28 cellular contexts compared by ENCODE assay signal in genomic region chr9:81622471-81623245, GRCh38.
DNase-seq lines count a peak whose midpoint lies in the region; ATAC-seq, FAIRE-seq and TF ChIP-seq lines count a peak whose summit lies in the region.
"Had no signal": no experiment of that assay in that cellular context is flagged by ENCODE, and none has a peak within 500 bp of the region (broad histone marks: within the 10 kb centered on the region; RNA-seq: fewer than 3 reads in every experiment).

No MANE protein-coding gene starts in this region.

- no peak overlapping the region for H3K27ac Mint-ChIP-seq in stimulated activated memory B cell treated with anti-CD40 and anti-IgM and Interleukin-4, amounts not matched to agents 10 μg/mL and 1 μg/mL and 100 μg/mL, for 72 hours
- H3K27ac Mint-ChIP-seq: CD4-positive, alpha-beta T cell; stimulated activated naive CD8-positive, alpha-beta T cell treated with anti-CD3 and anti-CD28 coated beads, Interleukin-15, amount 100 ng/mL, for 72 hours had no signal

- peaks cover 2% of the 10 kb centered on the region for H3K36me3 ChIP-seq in mesendoderm (ENCODE audit: control insufficient read depth, insufficient read depth, low read length)
- H3K36me3 ChIP-seq in kidney (ENCODE audit: control insufficient read depth in 1 of 2, insufficient read depth in 2 of 2, low read length in 2 of 2), result no peaks in the 10 kb centered on the region
- H3K36me3 ChIP-seq: breast epithelium had no signal

- WGBS in mesendoderm (ENCODE audit: extremely low coverage, insufficient coverage, low lambda C conversion rate), result no CpG with 5 or more reads among the region's 13 CpGs

- H3K36me3 Mint-ChIP-seq in stimulated activated memory B cell treated with anti-CD40 and anti-IgM and Interleukin-4, amounts not matched to agents 10 μg/mL and 1 μg/mL and 100 μg/mL, for 72 hours, result peaks cover 53% of the 10 kb centered on the region

- no peak overlapping the region for H3K56ac ChIP-seq in mesendoderm (ENCODE audit: low read length)

- intact Hi-C loops in kidney (cut with DNase I), result no loop called here

- no peak overlapping the region for H2BK120ac ChIP-seq in mesendoderm (ENCODE audit: low read depth, low read length)

- no peak overlapping the region for H2BK15ac ChIP-seq in mesendoderm (replicated peaks; ENCODE audit: low read depth)

- H2BK5ac ChIP-seq in mesendoderm (ENCODE audit: low read length), result no peak overlapping the region

- H3K79me1 ChIP-seq in mesendoderm (ENCODE audit: low read length), result peaks cover 11% of the 10 kb centered on the region

- ATAC-seq in stimulated activated memory B cell treated with anti-CD40 and anti-IgM and Interleukin-4, amounts not matched to agents 10 μg/mL and 1 μg/mL and 100 μg/mL, for 72 hours, result peak; percentile 27
- no peak for ATAC-seq in HG03342 (IDR thresholded peaks at IDR 0.05; ENCODE audit: unreplicated experiment)
- ATAC-seq: left lobe of liver; pancreas; stimulated activated naive CD8-positive, alpha-beta T cell treated with anti-CD3 and anti-CD28 coated beads, Interleukin-15, amount 100 ng/mL, for 72 hours had no signal

- H3K4me2 ChIP-seq in mesendoderm (ENCODE audit: low read length), result no peak overlapping the region

- H3K27ac ChIP-seq in mesendoderm (ENCODE audit: low read depth, low read length) (peak overlapping the region; percentile 72), kidney (ENCODE audit: low read depth in 2 of 2, low read length in 2 of 2) (no peak overlapping the region)
- H3K27ac ChIP-seq: pancreas had no signal

- no peak overlapping the region for H4K8ac ChIP-seq in mesendoderm (ENCODE audit: low read depth, low read length)

- H3K4me1 ChIP-seq in mesendoderm (ENCODE audit: control insufficient read depth, low read depth, low read length) (peaks cover 14% of the 10 kb centered on the region), kidney (ENCODE audit: control insufficient read depth in 1 of 2, insufficient read depth in 1 of 2, low read depth in 1 of 2, low read length in 2 of 2) (no peaks in the 10 kb centered on the region)
- H3K4me1 ChIP-seq: breast epithelium, pancreas had no signal

- TF ChIP-seq CTCF in kidney (IDR thresholded peaks at IDR 0.05; ENCODE audit: borderline replicate concordance, extremely low read depth, insufficient read depth), result no peak

- no peak overlapping the region for H4K5ac ChIP-seq in mesendoderm (ENCODE audit: low read length)

- H3K4me3 ChIP-seq in mesendoderm (ENCODE audit: low read length) (no peak overlapping the region), kidney (ENCODE audit: low read length in 2 of 2) (no peak overlapping the region)
- H3K4me3 ChIP-seq: breast epithelium, pancreas, tibial nerve had no signal

- H3K9me3 ChIP-seq in kidney (ENCODE audit: control insufficient read depth in 1 of 2, low read length in 2 of 2), result no peaks in the 10 kb centered on the region
- H3K9me3 ChIP-seq: breast epithelium, pancreas, tibial nerve had no signal

- no peaks in the 10 kb centered on the region for H3K9me3 Mint-ChIP-seq in stimulated activated memory B cell treated with anti-CD40 and anti-IgM and Interleukin-4, amounts not matched to agents 10 μg/mL and 1 μg/mL and 100 μg/mL, for 72 hours
- H3K9me3 Mint-ChIP-seq: CD4-positive, alpha-beta T cell; naive B cell; stimulated activated naive CD8-positive, alpha-beta T cell treated with anti-CD3 and anti-CD28 coated beads, Interleukin-15, amount 100 ng/mL, for 72 hours had no signal

- no peaks in the 10 kb centered on the region for H3K27me3 Mint-ChIP-seq in stimulated activated memory B cell treated with anti-CD40 and anti-IgM and Interleukin-4, amounts not matched to agents 10 μg/mL and 1 μg/mL and 100 μg/mL, for 72 hours
- H3K27me3 Mint-ChIP-seq: CD4-positive, alpha-beta T cell; naive B cell had no signal

- peaks cover 40% of the 10 kb centered on the region for H3K4me1 Mint-ChIP-seq in stimulated activated memory B cell treated with anti-CD40 and anti-IgM and Interleukin-4, amounts not matched to agents 10 μg/mL and 1 μg/mL and 100 μg/mL, for 72 hours

- no peak overlapping the region for H3K4me3 Mint-ChIP-seq in stimulated activated memory B cell treated with anti-CD40 and anti-IgM and Interleukin-4, amounts not matched to agents 10 μg/mL and 1 μg/mL and 100 μg/mL, for 72 hours
- H3K4me3 Mint-ChIP-seq: CD4-positive, alpha-beta T cell; stimulated activated naive CD8-positive, alpha-beta T cell treated with anti-CD3 and anti-CD28 coated beads, Interleukin-15, amount 100 ng/mL, for 72 hours had no signal

- DNase-seq in NCI-H1436 (lab: John Stamatoyannopoulos, UW) (peak; percentile 14), NCI-H1436 treated with DMSO at 0.1 percent for 48 hours (lab: John Stamatoyannopoulos, UW) (no peak), NCI-H2081 treated with DMSO at 0.1 percent for 48 hours (lab: John Stamatoyannopoulos, UW) (peak; percentile 60), mesendoderm (no peak), kidney (no peak)
- no peak for DNase-seq in stimulated activated CD4-positive, alpha-beta T cell treated with anti-CD3 and anti-CD28 coated beads, Interleukin-4, amount 100 ng/mL, for 1 hour
- DNase-seq: 8988T; activated CD8-positive, alpha-beta memory T cell treated with anti-CD3 and anti-CD28 coated beads for 24 hours; activated naive CD4-positive, alpha-beta T cell treated with Interleukin-2 at 50 U/mL for 16 hours; activated T-cell treated with anti-CD3 and anti-CD28 coated beads, Interleukin-2, amount 50 U/mL, for 1 hour; CD4-positive, alpha-beta T cell; DMS 273 treated with DMSO at 0.1 percent for 48 hours; effector memory CD4-positive, alpha-beta T cell; foreskin fibroblast; GOT3; mesenchymal stem cell; naive B cell; NCI-H2029 treated with DMSO at 0.1 percent for 48 hours; pancreas; stimulated activated naive CD8-positive, alpha-beta T cell treated with anti-CD3 and anti-CD28 coated beads, Interleukin-15, amount 100 ng/mL, for 72 hours had no signal

- H3K23ac ChIP-seq in mesendoderm (ENCODE audit: low read length), result no peak overlapping the region

- no peak overlapping the region for H3K4ac ChIP-seq in mesendoderm (ENCODE audit: low read depth, low read length)

- H3K9ac ChIP-seq in mesendoderm (ENCODE audit: low read length) (no peak overlapping the region), kidney (ENCODE audit: low read length in 2 of 2) (no peak overlapping the region)

- peaks cover 4% of the 10 kb centered on the region for H3K79me2 ChIP-seq in mesendoderm (ENCODE audit: control insufficient read depth, insufficient read depth, low read length)

- H3K18ac ChIP-seq in mesendoderm (ENCODE audit: low read length), result peak overlapping the region; percentile 55

- no peak for FAIRE-seq in kidney (lab: Jason Lieb, UNC)
- FAIRE-seq: colon, G401.6, pancreas, TTC549 had no signal

- no peaks in the 10 kb centered on the region for H3K27me3 ChIP-seq in mesendoderm (ENCODE audit: insufficient read depth, low read length, poor library complexity)
- H3K27me3 ChIP-seq: breast epithelium, pancreas, tibial nerve had no signal

- no peak overlapping the region for H2AK5ac ChIP-seq in mesendoderm (ENCODE audit: low read length)

Comparison
In these comparisons a context has a peak if more than half of its experiments do, and no peak if none do; other contexts are left out.
1. DNase-seq: peak in NCI-H1436 (single experiment) and NCI-H2081 treated with DMSO at 0.1 percent for 48 hours (single experiment); none in NCI-H1436 treated with DMSO at 0.1 percent for 48 hours (single experiment), mesendoderm (single experiment), kidney (single experiment) and stimulated activated CD4-positive, alpha-beta T cell treated with anti-CD3 and anti-CD28 coated beads, Interleukin-4, amount 100 ng/mL, for 1 hour (single experiment).